ENCODE assay signal across 18 cellular contexts in genomic region chr1:229986737-229987364, GRCh38.
A peak's percentile ranks its signal among the peaks of the same experiment; 100 is the strongest.
DNase-seq lines count a peak whose midpoint lies in the region; ATAC-seq, FAIRE-seq and TF ChIP-seq lines count a peak whose summit lies in the region.
"Had no signal": no experiment of that assay in that cellular context is flagged by ENCODE, and none has a peak within 500 bp of the region (broad histone marks: within the 10 kb centered on the region; RNA-seq: fewer than 3 reads in every experiment).

No MANE protein-coding gene starts in this region.

- H3K4me2 ChIP-seq in DND-41 (ENCODE audit: insufficient read depth, low read length), result no peak overlapping the region

- H2AFZ ChIP-seq in DND-41 (ENCODE audit: low read depth, low read length), result no peak overlapping the region

- no peaks in the 10 kb centered on the region for H3K79me2 ChIP-seq in DND-41 (ENCODE audit: insufficient read depth, low read length)

- no peak overlapping the region for H3K27ac Mint-ChIP-seq in endodermal cell
- H3K27ac Mint-ChIP-seq: CD4-positive, alpha-beta T cell; H9 had no signal

- no peak overlapping the region for H3K4me3 Mint-ChIP-seq in endodermal cell
- H3K4me3 Mint-ChIP-seq: CD4-positive, alpha-beta T cell; H9 had no signal

- intact Hi-C loops in tibial artery (cut with DNase I; ENCODE audit: low total_unique reads), result no loop called here

- H3K9ac ChIP-seq in DND-41 (ENCODE audit: low read depth, low read length) (no peak overlapping the region), endodermal cell (ENCODE audit: extremely low read depth, low read length, poor library complexity, severe bottlenecking) (no peak overlapping the region)

- ATAC-seq in DND-41 (ENCODE audit: insufficient read depth, low read depth), result peak; percentile 84

- no peak for TF ChIP-seq CTCF in D721Med (IDR thresholded peaks at IDR 0.05; ENCODE audit: insufficient read depth, missing control alignments)
- no peak for TF ChIP-seq CTCF in DND-41 (IDR thresholded peaks at IDR 0.05; ENCODE audit: borderline replicate concordance, extremely low read depth, low read length, poor library complexity, severe bottlenecking)
- no peak for TF ChIP-seq CTCF in endodermal cell (conservative IDR thresholded peaks at IDR 0.05)
- TF ChIP-seq CTCF in GM20000 (IDR thresholded peaks at IDR 0.05; ENCODE audit: extremely low read depth, missing control alignments), result no peak
- no peak for TF ChIP-seq CTCF in tibial artery (IDR thresholded peaks at IDR 0.05)

- H3K27me3 Mint-ChIP-seq in endodermal cell (ENCODE audit: insufficient read depth), result peaks cover 3% of the 10 kb centered on the region
- H3K27me3 Mint-ChIP-seq: CD4-positive, alpha-beta T cell had no signal

- H3K36me3 Mint-ChIP-seq in endodermal cell (ENCODE audit: low read depth), result no peaks in the 10 kb centered on the region

- H3K9me3 ChIP-seq in DND-41 (ENCODE audit: insufficient read depth, low read length, severe bottlenecking), result no peaks in the 10 kb centered on the region
- no peaks in the 10 kb centered on the region for H3K9me3 ChIP-seq in endodermal cell (ENCODE audit: control insufficient read depth, low read length)
- no peaks in the 10 kb centered on the region for H3K9me3 ChIP-seq in tibial artery
- H3K9me3 ChIP-seq: Caco-2 had no signal

- DNase-seq in D721Med (ENCODE audit: insufficient read length, low spot score) (no peak), DND-41 (no peak), endodermal cell (peak; percentile 30), mucosa of gallbladder (ENCODE audit: low spot score) (peak; percentile 8), islet precursor cell (no peak), GM20000 (ENCODE audit: low spot score) (no peak), tibial artery (no peak)
- DNase-seq: ACHN; Caco-2; CD4-positive, alpha-beta T cell; DMS53; GOT3; H9 had no signal

- no peaks in the 10 kb centered on the region for H3K4me1 ChIP-seq in DND-41 (ENCODE audit: insufficient read depth, low read length)
- H3K4me1 ChIP-seq in endodermal cell (ENCODE audit: control insufficient read depth, insufficient read depth, low read length), result no peaks in the 10 kb centered on the region
- peaks cover 0 to 14% (median 10%) of the 10 kb centered on the region in 4 donors for H3K4me1 ChIP-seq in tibial artery

- H3K27me3 ChIP-seq in DND-41 (ENCODE audit: insufficient read depth, low read length, poor library complexity) (no peaks in the 10 kb centered on the region), endodermal cell (ENCODE audit: control insufficient read depth, insufficient read depth, low read length, poor library complexity, severe bottlenecking) (no peaks in the 10 kb centered on the region), tibial artery (no peaks in the 10 kb centered on the region)

- H3K27ac ChIP-seq in DND-41 (ENCODE audit: low read length) (no peak overlapping the region), endodermal cell (ENCODE audit: low read depth, low read length) (no peak overlapping the region), tibial artery (no peak overlapping the region)
- H3K27ac ChIP-seq: C4-2B had no signal

- peak; percentile 25 for FAIRE-seq in D721Med (lab: Jason Lieb, UNC)
- FAIRE-seq: A204.1, G401.6, GM12891, GM18507 had no signal

- H3K4me3 ChIP-seq in DND-41 (ENCODE audit: low read depth in 1 of 2, low read length in 2 of 2), result no peak overlapping the region
- no peak overlapping the region for H3K4me3 ChIP-seq in endodermal cell (ENCODE audit: low read length)
- no peak overlapping the region for H3K4me3 ChIP-seq in tibial artery

- H4K20me1 ChIP-seq in DND-41 (ENCODE audit: insufficient read depth, low read length), result no peaks in the 10 kb centered on the region

- H3K36me3 ChIP-seq in DND-41 (ENCODE audit: insufficient read depth, low read length) (no peaks in the 10 kb centered on the region), endodermal cell (ENCODE audit: control insufficient read depth, insufficient read depth, low read length) (no peaks in the 10 kb centered on the region), tibial artery (no peaks in the 10 kb centered on the region)

- no peaks in the 10 kb centered on the region for H3K4me1 Mint-ChIP-seq in endodermal cell
- H3K4me1 Mint-ChIP-seq: H9 had no signal

- no peaks in the 10 kb centered on the region for H3K9me3 Mint-ChIP-seq in endodermal cell
- H3K9me3 Mint-ChIP-seq: CD4-positive, alpha-beta T cell; H9 had no signal

- WGBS in endodermal cell (ENCODE audit: insufficient coverage in 1 of 2, insufficient read length in 1 of 2), 2 experiments, result 93 to 100% methylated on average over 1 to 3 of the region's 3 CpGs

Comparison
In these comparisons a context has a peak if more than half of its experiments do, and no peak if none do; other contexts are left out.
1. DNase-seq: peak in endodermal cell (single experiment) and mucosa of gallbladder (single experiment); none in D721Med (single experiment), DND-41 (single experiment), islet precursor cell (single experiment), GM20000 (single experiment) and tibial artery (0 of 2).